26 cellular contexts compared by ENCODE assay signal in genomic region chr18:56889621-56890020, GRCh38.
A peak's percentile ranks its signal among the peaks of the same experiment; 100 is the strongest.
DNase-seq lines count a peak whose midpoint lies in the region; ATAC-seq and TF ChIP-seq lines count a peak whose summit lies in the region.
"Had no signal": no experiment of that assay in that cellular context is flagged by ENCODE, and none has a peak within 500 bp of the region (broad histone marks: within the 10 kb centered on the region; RNA-seq: fewer than 3 reads in every experiment).

No MANE protein-coding gene starts in this region.

- H3K9ac ChIP-seq in PC-3 (ENCODE audit: low read length) (no peak overlapping the region), mesendoderm (ENCODE audit: low read length) (no peak overlapping the region)

- H3K4me3 ChIP-seq in PC-3 (ENCODE audit: low read length) (no peak overlapping the region), brain microvascular endothelial cell (ENCODE audit: low read depth, low read length) (no peak overlapping the region), mesendoderm (ENCODE audit: low read length) (no peak overlapping the region)
- H3K4me3 ChIP-seq: upper lobe of left lung had no signal

- no peaks in the 10 kb centered on the region for H3K9me2 ChIP-seq in PC-3 (replicated peaks; ENCODE audit: low read length)

- no peak overlapping the region for H3K23ac ChIP-seq in mesendoderm (ENCODE audit: low read length)

- intact Hi-C loops in PC-3 (cut with micrococcal nuclease): loop anchor here (1.0 kb wide), 1 partner anchor 20 kb away; no protein-coding TSS in a partner anchor

- no peak overlapping the region for H3K4ac ChIP-seq in mesendoderm (ENCODE audit: low read depth, low read length)

- H3K56ac ChIP-seq in mesendoderm (ENCODE audit: low read length): no peak overlapping the region

- H3K4me2 ChIP-seq in PC-3 (ENCODE audit: low read length): peak overlapping the region; percentile 26; the same call in 1 of the 2 replicates
- no peak overlapping the region for H3K4me2 ChIP-seq in mesendoderm (ENCODE audit: low read length)

- H4K8ac ChIP-seq in mesendoderm (ENCODE audit: low read depth, low read length): no peak overlapping the region

- H3K79me2 ChIP-seq in PC-3 (ENCODE audit: low read length) (no peaks in the 10 kb centered on the region), mesendoderm (ENCODE audit: control insufficient read depth, insufficient read depth, low read length) (no peaks in the 10 kb centered on the region)

- H3K27ac ChIP-seq in PC-3 (ENCODE audit: low read length): no peak overlapping the region
- H3K27ac ChIP-seq in brain microvascular endothelial cell: peak overlapping the region; percentile 74
- H3K27ac ChIP-seq in mesendoderm (ENCODE audit: low read depth, low read length): no peak overlapping the region
- peak overlapping the region; percentile 56 for H3K27ac ChIP-seq in temporal lobe (ENCODE audit: low read depth, low read length)
- H3K27ac ChIP-seq: upper lobe of left lung had no signal

- BruUV-seq in PC-3 (replicated peaks; lab: Mats Ljungman, UMichigan): no TSS peak

- peaks cover 5% of the 10 kb centered on the region for H3F3A ChIP-seq in PC-3 (ENCODE audit: low read length, unreplicated experiment)

- H2AFZ ChIP-seq in PC-3 (ENCODE audit: low read length): no peak overlapping the region

- no peak overlapping the region for H2AK5ac ChIP-seq in mesendoderm (ENCODE audit: low read length)

- no peaks in the 10 kb centered on the region for H3K79me1 ChIP-seq in mesendoderm (ENCODE audit: low read length)

- no peak overlapping the region for H3K18ac ChIP-seq in mesendoderm (ENCODE audit: low read length)

- no peaks in the 10 kb centered on the region for H4K20me1 ChIP-seq in PC-3 (ENCODE audit: low read length)

- no peaks in the 10 kb centered on the region for H3K9me3 ChIP-seq in PC-3 (ENCODE audit: low read length)
- H3K9me3 ChIP-seq: upper lobe of left lung had no signal

- H3K27me3 ChIP-seq in PC-3 (ENCODE audit: low read length): no peaks in the 10 kb centered on the region
- H3K27me3 ChIP-seq in brain microvascular endothelial cell (replicated peaks): no peaks in the 10 kb centered on the region
- H3K27me3 ChIP-seq in mesendoderm (ENCODE audit: insufficient read depth, low read length, poor library complexity): no peaks in the 10 kb centered on the region
- H3K27me3 ChIP-seq: upper lobe of left lung had no signal

- no peak for TF ChIP-seq CTCF in PC-3 (conservative IDR thresholded peaks at IDR 0.05; ENCODE audit: low read depth, low read length)
- TF ChIP-seq CTCF in brain microvascular endothelial cell (IDR thresholded peaks at IDR 0.05; ENCODE audit: low read depth, low read length, missing control alignments): no peak

- CTCF ChIA-PET in PC-3 (lab: Charles Lee): no interaction called here

- H3K36me3 ChIP-seq in PC-3 (ENCODE audit: low read depth, low read length) (no peaks in the 10 kb centered on the region), brain microvascular endothelial cell (replicated peaks) (no peaks in the 10 kb centered on the region), mesendoderm (ENCODE audit: control insufficient read depth, insufficient read depth, low read length) (no peaks in the 10 kb centered on the region)
- H3K36me3 ChIP-seq: upper lobe of left lung had no signal

- in situ Hi-C loops in brain microvascular endothelial cell (cut with HindIII; ENCODE audit: low pct_ligation_motif_present, low sequenced_read_pairs): no loop called here

- no peak overlapping the region for H2BK15ac ChIP-seq in mesendoderm (replicated peaks; ENCODE audit: low read depth)

- DNase-seq in PC-3: no peak
- no peak for DNase-seq in brain microvascular endothelial cell
- peak; percentile 10 for DNase-seq in mesendoderm
- no peak for DNase-seq in NCI-H1048 (lab: John Stamatoyannopoulos, UW)
- no peak for DNase-seq in HK-2 (ENCODE audit: unreplicated experiment)
- DNase-seq in DMS53 (lab: John Stamatoyannopoulos, UW): no peak
- DNase-seq: activated CD4-positive, alpha-beta T cell treated with anti-CD3 and anti-CD28 coated beads, Interleukin-2, amount 50 U/mL, for 48 hours; activated naive CD4-positive, alpha-beta T cell treated with anti-CD3 and anti-CD28 coated beads for 36 hours; AML-193; CD4-positive, alpha-beta T cell; effector CD4-positive, alpha-beta T cell; head of caudate nucleus; KG1; left ventricle myocardium superior; natural killer cell; NCI-H1105; NCI-H1930; NCI-H524 treated with DMSO at 0.1 percent for 48 hours; nucleus accumbens; stimulated activated naive B cell treated with anti-CD40 and anti-IgM and Interleukin-4, amounts not matched to agents 10 μg/mL and 1 μg/mL and 100 μg/mL, for 72 hours; substantia nigra; T-helper 2 cell; upper lobe of left lung had no signal

- no peak overlapping the region for H2BK5ac ChIP-seq in mesendoderm (ENCODE audit: low read length)

- no peak overlapping the region for H4K5ac ChIP-seq in mesendoderm (ENCODE audit: low read length)

- H2BK120ac ChIP-seq in mesendoderm (ENCODE audit: low read depth, low read length): no peak overlapping the region

- no peak for ATAC-seq in PC-3
- ATAC-seq: activated CD4-positive, CD25-positive, alpha-beta regulatory T cell treated with anti-CD3 and anti-CD28 coated beads, Interleukin-2, amount 50 U/mL, for 24 hours; left ventricle myocardium superior; natural killer cell; Right ventricle myocardium inferior; stimulated activated naive B cell treated with anti-CD40 and anti-IgM and Interleukin-4, amounts not matched to agents 10 μg/mL and 1 μg/mL and 100 μg/mL, for 72 hours had no signal

- POLR2A ChIA-PET in PC-3 (lab: Charles Lee; ENCODE audit: unreplicated experiment): no interaction called here

- peaks cover 36% of the 10 kb centered on the region for H3K4me1 ChIP-seq in PC-3 (ENCODE audit: insufficient read depth, low read length)
- no peaks in the 10 kb centered on the region for H3K4me1 ChIP-seq in mesendoderm (ENCODE audit: control insufficient read depth, low read depth, low read length)
- H3K4me1 ChIP-seq: upper lobe of left lung had no signal

- WGBS in mesendoderm (ENCODE audit: extremely low coverage, insufficient coverage, low lambda C conversion rate): no CpG with 5 or more reads among the region's 2 CpGs

Comparison
In these comparisons a context has a peak if more than half of its experiments do, and no peak if none do; other contexts are left out.
1. H3K27ac ChIP-seq: peak in brain microvascular endothelial cell (single experiment) and temporal lobe (single experiment); none in PC-3 (single experiment) and mesendoderm (single experiment).